28 cellular contexts compared by ENCODE assay signal in the genomic region with DNA sequence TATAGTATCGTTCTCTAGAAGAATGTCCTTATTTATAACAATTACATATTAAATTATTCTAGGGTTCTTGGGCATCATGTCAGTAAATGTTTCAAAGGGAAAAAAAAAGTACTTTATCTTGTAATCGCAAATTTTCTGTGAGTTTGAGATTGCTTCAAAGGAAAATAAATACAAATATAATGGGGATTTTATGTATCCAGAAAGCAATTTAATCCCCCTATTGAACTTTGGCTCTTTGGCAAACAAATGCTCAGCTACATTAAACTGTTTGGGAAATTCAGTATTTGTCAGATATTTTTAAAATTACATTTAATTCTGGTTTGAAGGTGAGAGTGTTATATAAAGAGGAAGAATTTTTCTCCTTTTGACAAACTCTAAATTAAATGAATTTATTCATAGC. TPM values are rescaled to one million over a fixed set of nuclear protein-coding genes. Genes with fewer than 3 reads are reported as not detected.
"Had no signal": no experiment of that assay in that cellular context is flagged by ENCODE, and none has a peak within 500 bp of the region (broad histone marks: within the 10 kb centered on the region; RNA-seq: fewer than 3 reads in every experiment).

No MANE protein-coding gene starts in this region.

- H3K27ac Mint-ChIP-seq: activated B cell treated with CpG ODN at 0.5 μM for 24 hours; activated CD4-positive, alpha-beta T cell treated with anti-CD3 and anti-CD28 coated beads, Interleukin-2, amount 10 ng/mL, durations not matched to agents 24 days and 14 days; activated CD8-positive, alpha-beta memory T cell treated with anti-CD3 and anti-CD28 coated beads, Interleukin-2, amount 10 ng/mL, durations not matched to agents 7 days and 5 days; activated naive CD4-positive, alpha-beta T cell treated with anti-CD3 and anti-CD28 coated beads, Interleukin-2, amount 50 U/mL, for 72 hours; activated T-cell treated with anti-CD3 and anti-CD28 coated beads, Interleukin-2, amount 50 U/mL, for 24 hours; activated T-helper 1 cell treated with anti-CD3 and anti-CD28 coated beads, Interleukin-12 subunit alpha, Interleukin-12 subunit beta, Interleukin-2, Interleukin-4 antibody, amounts not matched to agents 30 ng/mL and 10 ng/mL and 1 ng/mL, durations not matched to agents 14 hours and 24 hours and 36 hours; T-cell had no signal

- DNase-seq: activated B cell treated with CpG ODN at 0.5 μM for 24 hours; activated CD4-positive, alpha-beta T cell treated with anti-CD3 and anti-CD28 coated beads for 1 hour; activated CD4-positive, alpha-beta T cell treated with anti-CD3 and anti-CD28 coated beads, Interleukin-2, amount 10 ng/mL, durations not matched to agents 24 days and 14 days; activated CD4-positive, alpha-beta T cell treated with anti-CD3 and anti-CD28 coated beads, Interleukin-2, amount 50 U/mL, for 48 hours; activated CD8-positive, alpha-beta memory T cell treated with anti-CD3 and anti-CD28 coated beads, Interleukin-2, amount 10 ng/mL, durations not matched to agents 7 days and 5 days; activated effector memory CD4-positive, alpha-beta T cell treated with Interleukin-2 at 50 U/mL for 16 hours; activated naive CD4-positive, alpha-beta T cell; activated T-cell treated with anti-CD3 and anti-CD28 coated beads, Interleukin-2, amount 50 U/mL, for 24 hours; anterior cingulate cortex; caudate nucleus; KG1; NCI-H1092; NCI-H1930; NCI-H2171; NCI-H2227 treated with DMSO at 0.1 percent for 48 hours; NCI-H510A; NCI-H526 treated with DMSO at 0.1 percent for 48 hours; NCI-H82; RPMI8226; T-cell; T-helper 2 cell; T1000 had no signal

- H3K4me1 ChIP-seq: breast epithelium had no signal

- H3K4me3 Mint-ChIP-seq: activated B cell treated with CpG ODN at 0.5 μM for 24 hours; activated CD4-positive, alpha-beta T cell treated with anti-CD3 and anti-CD28 coated beads, Interleukin-2, amount 10 ng/mL, durations not matched to agents 24 days and 14 days; activated CD8-positive, alpha-beta memory T cell treated with anti-CD3 and anti-CD28 coated beads, Interleukin-2, amount 10 ng/mL, durations not matched to agents 7 days and 5 days; activated T-cell treated with anti-CD3 and anti-CD28 coated beads, Interleukin-2, amount 50 U/mL, for 24 hours; activated T-helper 1 cell treated with anti-CD3 and anti-CD28 coated beads, Interleukin-12 subunit alpha, Interleukin-12 subunit beta, Interleukin-2, Interleukin-4 antibody, amounts not matched to agents 30 ng/mL and 10 ng/mL and 1 ng/mL, durations not matched to agents 14 hours and 24 hours and 36 hours; T-cell had no signal

- H3K27me3 ChIP-seq: breast epithelium had no signal

- H3K27me3 Mint-ChIP-seq: activated B cell treated with CpG ODN at 0.5 μM for 24 hours; activated CD4-positive, alpha-beta T cell treated with anti-CD3 and anti-CD28 coated beads, Interleukin-2, amount 10 ng/mL, durations not matched to agents 24 days and 14 days; activated CD8-positive, alpha-beta memory T cell treated with anti-CD3 and anti-CD28 coated beads, Interleukin-2, amount 10 ng/mL, durations not matched to agents 7 days and 5 days; activated T-cell treated with anti-CD3 and anti-CD28 coated beads, Interleukin-2, amount 50 U/mL, for 24 hours; T-cell had no signal

- H3K36me3 Mint-ChIP-seq: activated CD8-positive, alpha-beta memory T cell treated with anti-CD3 and anti-CD28 coated beads, Interleukin-2, amount 10 ng/mL, durations not matched to agents 7 days and 5 days; activated naive CD4-positive, alpha-beta T cell treated with anti-CD3 and anti-CD28 coated beads, Interleukin-2, amount 50 U/mL, for 72 hours; T-cell had no signal

- FAIRE-seq: TTC549 had no signal

- H3K36me3 ChIP-seq: breast epithelium had no signal

- H3K4me1 Mint-ChIP-seq: activated B cell treated with CpG ODN at 0.5 μM for 24 hours; activated CD4-positive, alpha-beta T cell treated with anti-CD3 and anti-CD28 coated beads, Interleukin-2, amount 10 ng/mL, durations not matched to agents 24 days and 14 days; activated CD8-positive, alpha-beta memory T cell treated with anti-CD3 and anti-CD28 coated beads, Interleukin-2, amount 10 ng/mL, durations not matched to agents 7 days and 5 days; T-cell had no signal

- H3K27ac ChIP-seq: SK-N-MC had no signal

- H3K4me3 ChIP-seq: breast epithelium, SK-N-MC had no signal

- H3K9me3 ChIP-seq: breast epithelium had no signal

- ATAC-seq: activated CD8-positive, alpha-beta memory T cell treated with anti-CD3 and anti-CD28 coated beads, Interleukin-2, amount 10 ng/mL, durations not matched to agents 7 days and 5 days; activated naive CD4-positive, alpha-beta T cell treated with anti-CD3 and anti-CD28 coated beads, Interleukin-2, amount 50 U/mL, for 72 hours; T-cell had no signal

- H3K9me3 Mint-ChIP-seq: activated B cell treated with CpG ODN at 0.5 μM for 24 hours; activated CD4-positive, alpha-beta T cell treated with anti-CD3 and anti-CD28 coated beads, Interleukin-2, amount 10 ng/mL, durations not matched to agents 24 days and 14 days; activated T-helper 1 cell treated with anti-CD3 and anti-CD28 coated beads, Interleukin-12 subunit alpha, Interleukin-12 subunit beta, Interleukin-2, Interleukin-4 antibody, amounts not matched to agents 30 ng/mL and 10 ng/mL and 1 ng/mL, durations not matched to agents 14 hours and 24 hours and 36 hours had no signal

RNA-seq across cellular contexts. Expression of a gene that starts 8.0 kb away (rescaled TPM):
- total RNA-seq: activated B cell treated with CpG ODN at 0.5 μM for 24 hours; activated CD4-positive, alpha-beta T cell treated with anti-CD3 and anti-CD28 coated beads, Interleukin-2, amount 10 ng/mL, durations not matched to agents 24 days and 14 days; activated CD8-positive, alpha-beta memory T cell treated with anti-CD3 and anti-CD28 coated beads, Interleukin-2, amount 10 ng/mL, durations not matched to agents 7 days and 5 days; activated naive CD4-positive, alpha-beta T cell treated with anti-CD3 and anti-CD28 coated beads, Interleukin-2, amount 50 U/mL, for 72 hours; activated T-helper 1 cell treated with anti-CD3 and anti-CD28 coated beads, Interleukin-12 subunit alpha, Interleukin-12 subunit beta, Interleukin-2, Interleukin-4 antibody, amounts not matched to agents 30 ng/mL and 10 ng/mL and 1 ng/mL, durations not matched to agents 14 hours and 24 hours and 36 hours; OCI-LY7 had no signal
